ENCODE assay signal across 1 cellular context in genomic region chr6:43170452-43171283, GRCh38.
TF ChIP-seq lines count a peak whose summit lies in the region.

TSS of gene SRF (plus strand) at chr6:43171269. CDS start at chr6:43171657, 388 bp downstream.

TF ChIP-seq in HEK293, 187 proteins besides CTCF, POLR2A, EP300 and RAD21 (continued from another document and continues in another):
- TF ChIP-seq, protein P1, sequence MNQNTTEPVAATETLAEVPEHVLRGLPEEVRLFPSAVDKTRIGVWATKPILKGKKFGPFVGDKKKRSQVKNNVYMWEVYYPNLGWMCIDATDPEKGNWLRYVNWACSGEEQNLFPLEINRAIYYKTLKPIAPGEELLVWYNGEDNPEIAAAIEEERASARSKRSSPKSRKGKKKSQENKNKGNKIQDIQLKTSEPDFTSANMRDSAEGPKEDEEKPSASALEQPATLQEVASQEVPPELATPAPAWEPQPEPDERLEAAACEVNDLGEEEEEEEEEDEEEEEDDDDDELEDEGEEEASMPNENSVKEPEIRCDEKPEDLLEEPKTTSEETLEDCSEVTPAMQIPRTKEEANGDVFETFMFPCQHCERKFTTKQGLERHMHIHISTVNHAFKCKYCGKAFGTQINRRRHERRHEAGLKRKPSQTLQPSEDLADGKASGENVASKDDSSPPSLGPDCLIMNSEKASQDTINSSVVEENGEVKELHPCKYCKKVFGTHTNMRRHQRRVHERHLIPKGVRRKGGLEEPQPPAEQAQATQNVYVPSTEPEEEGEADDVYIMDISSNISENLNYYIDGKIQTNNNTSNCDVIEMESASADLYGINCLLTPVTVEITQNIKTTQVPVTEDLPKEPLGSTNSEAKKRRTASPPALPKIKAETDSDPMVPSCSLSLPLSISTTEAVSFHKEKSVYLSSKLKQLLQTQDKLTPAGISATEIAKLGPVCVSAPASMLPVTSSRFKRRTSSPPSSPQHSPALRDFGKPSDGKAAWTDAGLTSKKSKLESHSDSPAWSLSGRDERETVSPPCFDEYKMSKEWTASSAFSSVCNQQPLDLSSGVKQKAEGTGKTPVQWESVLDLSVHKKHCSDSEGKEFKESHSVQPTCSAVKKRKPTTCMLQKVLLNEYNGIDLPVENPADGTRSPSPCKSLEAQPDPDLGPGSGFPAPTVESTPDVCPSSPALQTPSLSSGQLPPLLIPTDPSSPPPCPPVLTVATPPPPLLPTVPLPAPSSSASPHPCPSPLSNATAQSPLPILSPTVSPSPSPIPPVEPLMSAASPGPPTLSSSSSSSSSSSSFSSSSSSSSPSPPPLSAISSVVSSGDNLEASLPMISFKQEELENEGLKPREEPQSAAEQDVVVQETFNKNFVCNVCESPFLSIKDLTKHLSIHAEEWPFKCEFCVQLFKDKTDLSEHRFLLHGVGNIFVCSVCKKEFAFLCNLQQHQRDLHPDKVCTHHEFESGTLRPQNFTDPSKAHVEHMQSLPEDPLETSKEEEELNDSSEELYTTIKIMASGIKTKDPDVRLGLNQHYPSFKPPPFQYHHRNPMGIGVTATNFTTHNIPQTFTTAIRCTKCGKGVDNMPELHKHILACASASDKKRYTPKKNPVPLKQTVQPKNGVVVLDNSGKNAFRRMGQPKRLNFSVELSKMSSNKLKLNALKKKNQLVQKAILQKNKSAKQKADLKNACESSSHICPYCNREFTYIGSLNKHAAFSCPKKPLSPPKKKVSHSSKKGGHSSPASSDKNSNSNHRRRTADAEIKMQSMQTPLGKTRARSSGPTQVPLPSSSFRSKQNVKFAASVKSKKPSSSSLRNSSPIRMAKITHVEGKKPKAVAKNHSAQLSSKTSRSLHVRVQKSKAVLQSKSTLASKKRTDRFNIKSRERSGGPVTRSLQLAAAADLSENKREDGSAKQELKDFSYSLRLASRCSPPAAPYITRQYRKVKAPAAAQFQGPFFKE (tag by site-specific recombination; IDR thresholded peaks at IDR 0.05; ENCODE audit: borderline replicate concordance) = no peak
- TF ChIP-seq, protein P2, sequence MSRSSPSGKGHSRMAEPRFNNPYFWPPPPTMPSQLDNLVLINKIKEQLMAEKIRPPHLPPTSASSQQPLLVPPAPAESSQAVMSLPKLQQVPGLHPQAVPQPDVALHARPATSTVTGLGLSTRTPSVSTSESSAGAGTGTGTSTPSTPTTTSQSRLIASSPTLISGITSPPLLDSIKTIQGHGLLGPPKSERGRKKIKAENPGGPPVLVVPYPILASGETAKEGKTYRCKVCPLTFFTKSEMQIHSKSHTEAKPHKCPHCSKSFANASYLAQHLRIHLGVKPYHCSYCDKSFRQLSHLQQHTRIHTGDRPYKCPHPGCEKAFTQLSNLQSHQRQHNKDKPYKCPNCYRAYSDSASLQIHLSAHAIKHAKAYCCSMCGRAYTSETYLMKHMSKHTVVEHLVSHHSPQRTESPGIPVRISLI (tag by site-specific recombination; IDR thresholded peaks at IDR 0.05) = peak; percentile 55; the same call in 1 of the 2 replicates
- TF ChIP-seq ZNF138 (tag by site-specific recombination; IDR thresholded peaks at IDR 0.05; ENCODE audit: borderline replicate concordance) (no peak), ZNF114 (tag by site-specific recombination; IDR thresholded peaks at IDR 0.05) (no peak), ZXDB (tag by site-specific recombination; IDR thresholded peaks at IDR 0.05) (peak; percentile 45; the same call in 1 of the 2 replicates), ZNF214 (tag by site-specific recombination; IDR thresholded peaks at IDR 0.05; ENCODE audit: borderline replicate concordance) (no peak), ZNF121 (tag by site-specific recombination; IDR thresholded peaks at IDR 0.05) (no peak), ZNF623 (tag by site-specific recombination; IDR thresholded peaks at IDR 0.05) (no peak), ZNF510 (tag by site-specific recombination; IDR thresholded peaks at IDR 0.05; ENCODE audit: insufficient replicate concordance) (no peak), ZNF791 (tag by site-specific recombination; IDR thresholded peaks at IDR 0.05) (no peak), ZNF837 (tag by site-specific recombination; IDR thresholded peaks at IDR 0.05) (no peak), HIC1 (tag by site-specific recombination; IDR thresholded peaks at IDR 0.05) (no peak), ZSCAN23 (tag by site-specific recombination; IDR thresholded peaks at IDR 0.05) (no peak), OVOL3 (tag by site-specific recombination; IDR thresholded peaks at IDR 0.05) (no peak), ZNF621 (tag by site-specific recombination; IDR thresholded peaks at IDR 0.05) (no peak), ZNF701 (tag by site-specific recombination; IDR thresholded peaks at IDR 0.05) (no peak), EGR2 (tag by site-specific recombination; IDR thresholded peaks at IDR 0.05; ENCODE audit: low read depth) (no peak), PRDM1 (tag by site-specific recombination; IDR thresholded peaks at IDR 0.05) (peak; percentile 92), ZBTB48 (tag by site-specific recombination; IDR thresholded peaks at IDR 0.05) (peak; percentile 98), ZNF677 (tag by site-specific recombination; IDR thresholded peaks at IDR 0.05) (no peak), ZBTB8A (tag by site-specific recombination; IDR thresholded peaks at IDR 0.05) (peak; percentile 69), ZNF629 (tag by site-specific recombination; IDR thresholded peaks at IDR 0.05) (peak; percentile 85), ZNF146 (tag by site-specific recombination; IDR thresholded peaks at IDR 0.05) (no peak), IKZF3 (tag by site-specific recombination; IDR thresholded peaks at IDR 0.05) (peak; percentile 95), ZNF707 (tag by site-specific recombination; IDR thresholded peaks at IDR 0.05) (no peak), ZNF404 (tag by site-specific recombination; IDR thresholded peaks at IDR 0.05) (no peak), ZNF26 (tag by site-specific recombination; IDR thresholded peaks at IDR 0.05) (no peak), ZNF18 (tag by site-specific recombination; IDR thresholded peaks at IDR 0.05) (no peak), ZNF521 (tag by site-specific recombination; IDR thresholded peaks at IDR 0.05) (no peak), ZNF473 (tag by site-specific recombination; IDR thresholded peaks at IDR 0.05) (no peak), ZFP37 (tag by site-specific recombination; IDR thresholded peaks at IDR 0.05) (no peak), ZNF585B (tag by site-specific recombination; IDR thresholded peaks at IDR 0.05) (no peak), ZNF785 (tag by site-specific recombination; IDR thresholded peaks at IDR 0.05) (no peak), GLIS2 (tag by site-specific recombination; IDR thresholded peaks at IDR 0.05) (peak; percentile 63), ZNF596 (tag by site-specific recombination; IDR thresholded peaks at IDR 0.05) (no peak), WT1 (tag by site-specific recombination; IDR thresholded peaks at IDR 0.05) (peak; percentile 32; the same call in 1 of the 2 replicates), OSR2 (tag by site-specific recombination; IDR thresholded peaks at IDR 0.05) (no peak), ZNF394 (tag by site-specific recombination; IDR thresholded peaks at IDR 0.05; ENCODE audit: borderline replicate concordance) (peak; percentile 23; the same call in 1 of the 2 replicates), ZNF549 (tag by site-specific recombination; IDR thresholded peaks at IDR 0.05) (no peak), SP7 (tag by site-specific recombination; IDR thresholded peaks at IDR 0.05) (peak; percentile 63), KLF10 (tag by site-specific recombination; IDR thresholded peaks at IDR 0.05) (peak; percentile 82), ZNF544 (tag by site-specific recombination; IDR thresholded peaks at IDR 0.05) (no peak), ZNF223 (tag by site-specific recombination; IDR thresholded peaks at IDR 0.05) (no peak), ZNF626 (tag by site-specific recombination; IDR thresholded peaks at IDR 0.05) (no peak), ZNF157 (tag by site-specific recombination; IDR thresholded peaks at IDR 0.05) (no peak), ZNF175 (tag by site-specific recombination; IDR thresholded peaks at IDR 0.05) (no peak), ZBTB10 (tag by site-specific recombination; IDR thresholded peaks at IDR 0.05) (peak; percentile 85), ZNF792 (tag by site-specific recombination; IDR thresholded peaks at IDR 0.05) (no peak)
- TF ChIP-seq, protein P3, sequence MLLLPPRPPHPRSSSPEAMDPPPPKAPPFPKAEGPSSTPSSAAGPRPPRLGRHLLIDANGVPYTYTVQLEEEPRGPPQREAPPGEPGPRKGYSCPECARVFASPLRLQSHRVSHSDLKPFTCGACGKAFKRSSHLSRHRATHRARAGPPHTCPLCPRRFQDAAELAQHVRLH (tag by site-specific recombination; IDR thresholded peaks at IDR 0.05) = no peak
- TF ChIP-seq, protein P4, sequence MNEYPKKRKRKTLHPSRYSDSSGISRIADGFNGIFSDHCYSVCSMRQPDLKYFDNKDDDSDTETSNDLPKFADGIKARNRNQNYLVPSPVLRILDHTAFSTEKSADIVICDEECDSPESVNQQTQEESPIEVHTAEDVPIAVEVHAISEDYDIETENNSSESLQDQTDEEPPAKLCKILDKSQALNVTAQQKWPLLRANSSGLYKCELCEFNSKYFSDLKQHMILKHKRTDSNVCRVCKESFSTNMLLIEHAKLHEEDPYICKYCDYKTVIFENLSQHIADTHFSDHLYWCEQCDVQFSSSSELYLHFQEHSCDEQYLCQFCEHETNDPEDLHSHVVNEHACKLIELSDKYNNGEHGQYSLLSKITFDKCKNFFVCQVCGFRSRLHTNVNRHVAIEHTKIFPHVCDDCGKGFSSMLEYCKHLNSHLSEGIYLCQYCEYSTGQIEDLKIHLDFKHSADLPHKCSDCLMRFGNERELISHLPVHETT (tag by site-specific recombination; IDR thresholded peaks at IDR 0.05) = no peak
- TF ChIP-seq, protein P5, sequence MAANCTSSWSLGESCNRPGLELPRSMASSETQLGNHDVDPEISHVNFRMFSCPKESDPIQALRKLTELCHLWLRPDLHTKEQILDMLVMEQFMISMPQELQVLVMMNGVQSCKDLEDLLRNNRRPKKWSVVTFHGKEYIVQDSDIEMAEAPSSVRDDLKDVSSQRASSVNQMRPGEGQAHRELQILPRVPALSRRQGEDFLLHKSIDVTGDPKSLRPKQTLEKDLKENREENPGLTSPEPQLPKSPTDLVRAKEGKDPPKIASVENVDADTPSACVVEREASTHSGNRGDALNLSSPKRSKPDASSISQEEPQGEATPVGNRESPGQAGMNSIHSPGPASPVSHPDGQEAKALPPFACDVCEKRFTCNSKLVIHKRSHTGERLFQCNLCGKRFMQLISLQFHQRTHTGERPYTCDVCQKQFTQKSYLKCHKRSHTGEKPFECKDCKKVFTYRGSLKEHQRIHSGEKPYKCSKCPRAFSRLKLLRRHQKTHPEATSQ (tag by site-specific recombination; IDR thresholded peaks at IDR 0.05) = no peak
